In genomic region chr16:8867483-8868271, GRCh38 we compare ENCODE assay signal across 1 cellular context.
TF ChIP-seq lines count a peak whose summit lies in the region.

No MANE protein-coding gene starts in this region.

TF ChIP-seq in HepG2, 621 proteins besides CTCF, POLR2A, EP300 and RAD21 (continues in another document):
- TF ChIP-seq ZNF652 (CRISPR knock-in tag; IDR thresholded peaks at IDR 0.05; ENCODE audit: borderline replicate concordance, low read depth) = 0 out of 2 replicates have a peak, but pooled peaks have one; percentile 8
- TF ChIP-seq ZFY (CRISPR knock-in tag; IDR thresholded peaks at IDR 0.05) = peak; percentile 63
- TF ChIP-seq, protein P1, sequence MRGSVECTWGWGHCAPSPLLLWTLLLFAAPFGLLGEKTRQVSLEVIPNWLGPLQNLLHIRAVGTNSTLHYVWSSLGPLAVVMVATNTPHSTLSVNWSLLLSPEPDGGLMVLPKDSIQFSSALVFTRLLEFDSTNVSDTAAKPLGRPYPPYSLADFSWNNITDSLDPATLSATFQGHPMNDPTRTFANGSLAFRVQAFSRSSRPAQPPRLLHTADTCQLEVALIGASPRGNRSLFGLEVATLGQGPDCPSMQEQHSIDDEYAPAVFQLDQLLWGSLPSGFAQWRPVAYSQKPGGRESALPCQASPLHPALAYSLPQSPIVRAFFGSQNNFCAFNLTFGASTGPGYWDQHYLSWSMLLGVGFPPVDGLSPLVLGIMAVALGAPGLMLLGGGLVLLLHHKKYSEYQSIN (CRISPR knock-in tag; IDR thresholded peaks at IDR 0.05; ENCODE audit: borderline replicate concordance) = no peak
- TF ChIP-seq ELF1 (CRISPR knock-in tag; IDR thresholded peaks at IDR 0.05) = peak; percentile 9; the same call in 1 of the 2 replicates
- TF ChIP-seq ZSCAN29 (CRISPR knock-in tag; conservative IDR thresholded peaks at IDR 0.05) = peak; percentile 78; the same call in 1 of the 2 replicates
- no peak for TF ChIP-seq POLR2AphosphoS5 (IDR thresholded peaks at IDR 0.05; ENCODE audit: low read depth, low read length)
- peak; percentile 17; the same call in 1 of the 2 replicates for TF ChIP-seq ZNF263 (CRISPR knock-in tag; IDR thresholded peaks at IDR 0.05)
- TF ChIP-seq ZNF501 (CRISPR knock-in tag; IDR thresholded peaks at IDR 0.05) = peak; percentile 88
- TF ChIP-seq ASH2L (IDR thresholded peaks at IDR 0.05; ENCODE audit: insufficient read length, low read depth, low read length) = peak; percentile 53
- TF ChIP-seq ZNF720 (CRISPR knock-in tag; IDR thresholded peaks at IDR 0.05) = no peak
- 0 out of 2 replicates have a peak, but pooled peaks have one; percentile 87 for TF ChIP-seq ZMAT5 (CRISPR knock-in tag; IDR thresholded peaks at IDR 0.05; ENCODE audit: borderline replicate concordance, low read depth)
- no peak for TF ChIP-seq HES4 (CRISPR knock-in tag; IDR thresholded peaks at IDR 0.05; ENCODE audit: borderline replicate concordance)
- TF ChIP-seq ZBTB20 (CRISPR knock-in tag; IDR thresholded peaks at IDR 0.05; ENCODE audit: borderline replicate concordance, low read depth) = 0 out of 2 replicates have a peak, but pooled peaks have one; percentile 34
- TF ChIP-seq ZKSCAN5 (CRISPR knock-in tag; IDR thresholded peaks at IDR 0.05) = peak; percentile 62; the same call in 1 of the 2 replicates
- TF ChIP-seq JUN (CRISPR knock-in tag; IDR thresholded peaks at IDR 0.05) = no peak
- TF ChIP-seq ZNF160 (CRISPR knock-in tag; IDR thresholded peaks at IDR 0.05) = no peak
- peak; percentile 10 for TF ChIP-seq YY1 (IDR thresholded peaks at IDR 0.05; ENCODE audit: insufficient read depth, insufficient replicate concordance, low read depth, low read length)
- no peak for TF ChIP-seq SALL2 (CRISPR knock-in tag; IDR thresholded peaks at IDR 0.05)
- TF ChIP-seq RFX1 (IDR thresholded peaks at IDR 0.05) = no peak
- TF ChIP-seq, protein P2, sequence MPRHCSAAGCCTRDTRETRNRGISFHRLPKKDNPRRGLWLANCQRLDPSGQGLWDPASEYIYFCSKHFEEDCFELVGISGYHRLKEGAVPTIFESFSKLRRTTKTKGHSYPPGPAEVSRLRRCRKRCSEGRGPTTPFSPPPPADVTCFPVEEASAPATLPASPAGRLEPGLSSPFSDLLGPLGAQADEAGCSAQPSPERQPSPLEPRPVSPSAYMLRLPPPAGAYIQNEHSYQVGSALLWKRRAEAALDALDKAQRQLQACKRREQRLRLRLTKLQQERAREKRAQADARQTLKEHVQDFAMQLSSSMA (CRISPR knock-in tag; IDR thresholded peaks at IDR 0.05) = no peak
- TF ChIP-seq CHD4 (IDR thresholded peaks at IDR 0.05; ENCODE audit: borderline replicate concordance, low read length) = no peak
- TF ChIP-seq HNF4G (IDR thresholded peaks at IDR 0.05; ENCODE audit: borderline replicate concordance, low read depth, low read length) = no peak
- TF ChIP-seq HNF4G (CRISPR knock-in tag; IDR thresholded peaks at IDR 0.05; ENCODE audit: borderline replicate concordance, low read depth) = 0 out of 2 replicates have a peak, but pooled peaks have one; percentile 13
- peak; percentile 8; the same call in 1 of the 2 replicates for TF ChIP-seq STAG1 (CRISPR knock-in tag; IDR thresholded peaks at IDR 0.05)
- no peak for TF ChIP-seq YEATS4 (CRISPR knock-in tag; IDR thresholded peaks at IDR 0.05; ENCODE audit: borderline replicate concordance)
- TF ChIP-seq SAP130 (CRISPR knock-in tag; IDR thresholded peaks at IDR 0.05; ENCODE audit: low read depth) = 0 out of 2 replicates have a peak, but pooled peaks have one; percentile 39
- TF ChIP-seq U2AF1 (optimal IDR thresholded peaks at IDR 0.05; ENCODE audit: low read depth, low read length) = peak; percentile 25
- peak; percentile 36; the same call in 1 of the 2 replicates for TF ChIP-seq ZNF761 (CRISPR knock-in tag; conservative IDR thresholded peaks at IDR 0.05)
- TF ChIP-seq YEATS2 (CRISPR knock-in tag; IDR thresholded peaks at IDR 0.05; ENCODE audit: borderline replicate concordance) = peak; percentile 45; the same call in 1 of the 2 replicates
- no peak for TF ChIP-seq BORCS8-MEF2B (CRISPR knock-in tag; IDR thresholded peaks at IDR 0.05)
- no peak for TF ChIP-seq NONO (IDR thresholded peaks at IDR 0.05)
- peak; percentile 53; the same call in 1 of the 2 replicates for TF ChIP-seq NONO (CRISPR knock-in tag; conservative IDR thresholded peaks at IDR 0.05)
- TF ChIP-seq ZNF30 (CRISPR knock-in tag; IDR thresholded peaks at IDR 0.05) = no peak
- TF ChIP-seq ZNF687 (CRISPR knock-in tag; IDR thresholded peaks at IDR 0.05) = peak; percentile 75
- peak; percentile 39; the same call in 1 of the 2 replicates for TF ChIP-seq FOXP4 (CRISPR knock-in tag; IDR thresholded peaks at IDR 0.05)
- 0 out of 2 replicates have a peak, but pooled peaks have one; percentile 23 for TF ChIP-seq ZNF607 (CRISPR knock-in tag; IDR thresholded peaks at IDR 0.05; ENCODE audit: borderline replicate concordance)
- no peak for TF ChIP-seq ZFP90 (CRISPR knock-in tag; IDR thresholded peaks at IDR 0.05; ENCODE audit: borderline replicate concordance)
- no peak for TF ChIP-seq PPARG (CRISPR knock-in tag; conservative IDR thresholded peaks at IDR 0.05)
- peak; percentile 39; the same call in 1 of the 2 replicates for TF ChIP-seq HOMEZ (CRISPR knock-in tag; IDR thresholded peaks at IDR 0.05; ENCODE audit: low read depth)
- TF ChIP-seq KAT7 (CRISPR knock-in tag; IDR thresholded peaks at IDR 0.05; ENCODE audit: borderline replicate concordance) = peak; percentile 82; the same call in 1 of the 2 replicates
- TF ChIP-seq MXD4 (CRISPR knock-in tag; IDR thresholded peaks at IDR 0.05) = peak; percentile 26; the same call in 1 of the 2 replicates
- TF ChIP-seq, protein P3, sequence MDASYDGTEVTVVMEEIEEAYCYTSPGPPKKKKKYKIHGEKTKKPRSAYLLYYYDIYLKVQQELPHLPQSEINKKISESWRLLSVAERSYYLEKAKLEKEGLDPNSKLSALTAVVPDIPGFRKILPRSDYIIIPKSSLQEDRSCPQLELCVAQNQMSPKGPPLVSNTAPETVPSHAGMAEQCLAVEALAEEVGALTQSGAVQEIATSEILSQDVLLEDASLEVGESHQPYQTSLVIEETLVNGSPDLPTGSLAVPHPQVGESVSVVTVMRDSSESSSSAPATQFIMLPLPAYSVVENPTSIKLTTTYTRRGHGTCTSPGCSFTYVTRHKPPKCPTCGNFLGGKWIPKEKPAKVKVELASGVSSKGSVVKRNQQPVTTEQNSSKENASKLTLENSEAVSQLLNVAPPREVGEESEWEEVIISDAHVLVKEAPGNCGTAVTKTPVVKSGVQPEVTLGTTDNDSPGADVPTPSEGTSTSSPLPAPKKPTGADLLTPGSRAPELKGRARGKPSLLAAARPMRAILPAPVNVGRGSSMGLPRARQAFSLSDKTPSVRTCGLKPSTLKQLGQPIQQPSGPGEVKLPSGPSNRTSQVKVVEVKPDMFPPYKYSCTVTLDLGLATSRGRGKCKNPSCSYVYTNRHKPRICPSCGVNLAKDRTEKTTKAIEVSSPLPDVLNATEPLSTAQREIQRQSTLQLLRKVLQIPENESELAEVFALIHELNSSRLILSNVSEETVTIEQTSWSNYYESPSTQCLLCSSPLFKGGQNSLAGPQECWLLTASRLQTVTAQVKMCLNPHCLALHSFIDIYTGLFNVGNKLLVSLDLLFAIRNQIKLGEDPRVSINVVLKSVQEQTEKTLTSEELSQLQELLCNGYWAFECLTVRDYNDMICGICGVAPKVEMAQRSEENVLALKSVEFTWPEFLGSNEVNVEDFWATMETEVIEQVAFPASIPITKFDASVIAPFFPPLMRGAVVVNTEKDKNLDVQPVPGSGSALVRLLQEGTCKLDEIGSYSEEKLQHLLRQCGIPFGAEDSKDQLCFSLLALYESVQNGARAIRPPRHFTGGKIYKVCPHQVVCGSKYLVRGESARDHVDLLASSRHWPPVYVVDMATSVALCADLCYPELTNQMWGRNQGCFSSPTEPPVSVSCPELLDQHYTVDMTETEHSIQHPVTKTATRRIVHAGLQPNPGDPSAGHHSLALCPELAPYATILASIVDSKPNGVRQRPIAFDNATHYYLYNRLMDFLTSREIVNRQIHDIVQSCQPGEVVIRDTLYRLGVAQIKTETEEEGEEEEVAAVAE (CRISPR knock-in tag; IDR thresholded peaks at IDR 0.05; ENCODE audit: borderline replicate concordance) = no peak
- 0 out of 2 replicates have a peak, but pooled peaks have one; percentile 75 for TF ChIP-seq HDAC6 (IDR thresholded peaks at IDR 0.05; ENCODE audit: low read depth, low read length)
- TF ChIP-seq, protein P4, sequence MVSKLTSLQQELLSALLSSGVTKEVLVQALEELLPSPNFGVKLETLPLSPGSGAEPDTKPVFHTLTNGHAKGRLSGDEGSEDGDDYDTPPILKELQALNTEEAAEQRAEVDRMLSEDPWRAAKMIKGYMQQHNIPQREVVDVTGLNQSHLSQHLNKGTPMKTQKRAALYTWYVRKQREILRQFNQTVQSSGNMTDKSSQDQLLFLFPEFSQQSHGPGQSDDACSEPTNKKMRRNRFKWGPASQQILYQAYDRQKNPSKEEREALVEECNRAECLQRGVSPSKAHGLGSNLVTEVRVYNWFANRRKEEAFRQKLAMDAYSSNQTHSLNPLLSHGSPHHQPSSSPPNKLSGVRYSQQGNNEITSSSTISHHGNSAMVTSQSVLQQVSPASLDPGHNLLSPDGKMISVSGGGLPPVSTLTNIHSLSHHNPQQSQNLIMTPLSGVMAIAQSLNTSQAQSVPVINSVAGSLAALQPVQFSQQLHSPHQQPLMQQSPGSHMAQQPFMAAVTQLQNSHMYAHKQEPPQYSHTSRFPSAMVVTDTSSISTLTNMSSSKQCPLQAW (CRISPR knock-in tag; IDR thresholded peaks at IDR 0.05) = peak; percentile 60; the same call in 1 of the 2 replicates
- TF ChIP-seq, protein P5, sequence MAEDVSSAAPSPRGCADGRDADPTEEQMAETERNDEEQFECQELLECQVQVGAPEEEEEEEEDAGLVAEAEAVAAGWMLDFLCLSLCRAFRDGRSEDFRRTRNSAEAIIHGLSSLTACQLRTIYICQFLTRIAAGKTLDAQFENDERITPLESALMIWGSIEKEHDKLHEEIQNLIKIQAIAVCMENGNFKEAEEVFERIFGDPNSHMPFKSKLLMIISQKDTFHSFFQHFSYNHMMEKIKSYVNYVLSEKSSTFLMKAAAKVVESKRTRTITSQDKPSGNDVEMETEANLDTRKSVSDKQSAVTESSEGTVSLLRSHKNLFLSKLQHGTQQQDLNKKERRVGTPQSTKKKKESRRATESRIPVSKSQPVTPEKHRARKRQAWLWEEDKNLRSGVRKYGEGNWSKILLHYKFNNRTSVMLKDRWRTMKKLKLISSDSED (CRISPR knock-in tag; IDR thresholded peaks at IDR 0.05) = no peak
